Comparison of ENCODE assay signal across 30 cellular contexts in the genomic region with DNA sequence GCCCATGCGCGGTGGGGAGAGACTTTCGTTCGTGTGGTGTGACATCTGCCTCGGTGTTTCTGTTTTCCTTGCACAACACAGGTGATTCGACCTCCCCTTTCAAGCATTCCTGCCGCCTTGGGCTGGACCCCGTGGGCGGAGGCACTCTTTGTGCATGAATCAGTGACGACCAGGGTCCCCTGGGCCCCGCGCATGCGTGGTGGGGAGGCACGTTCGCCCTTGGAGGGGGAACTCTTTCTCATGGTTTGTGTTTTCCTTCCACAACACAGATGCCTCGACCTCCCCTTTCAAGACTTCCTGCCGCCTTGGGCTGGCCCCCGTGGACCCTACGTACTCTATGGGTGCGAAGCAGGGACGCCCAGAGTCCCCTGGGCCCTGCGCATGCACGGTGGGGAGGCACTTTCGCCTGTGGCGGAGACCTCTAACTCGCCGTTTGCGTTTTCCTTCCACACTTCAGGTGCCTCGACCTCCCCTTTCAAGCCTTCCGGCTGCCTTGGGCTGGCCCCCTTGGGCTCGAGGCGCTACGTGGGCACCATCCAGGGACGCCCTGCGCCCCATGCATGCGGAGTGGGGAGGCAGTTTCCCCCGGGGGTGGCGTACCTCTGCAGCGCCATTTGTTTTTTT.
DNase-seq lines count a peak whose midpoint lies in the region; ATAC-seq and TF ChIP-seq lines count a peak whose summit lies in the region.
"Had no signal": no experiment of that assay in that cellular context is flagged by ENCODE, and none has a peak within 500 bp of the region (broad histone marks: within the 10 kb centered on the region; RNA-seq: fewer than 3 reads in every experiment).

No MANE protein-coding gene starts in this region.

- no peak overlapping the region for H3K9ac ChIP-seq in neuronal stem cell (ENCODE audit: low read depth, low read length, poor library complexity)

- H4K8ac ChIP-seq in neuronal stem cell (ENCODE audit: low read depth, low read length) = no peak overlapping the region

- no peak for ATAC-seq in aorta (ENCODE audit: low FRiP score)
- ATAC-seq: activated T-cell treated with anti-CD3 and anti-CD28 coated beads, Interleukin-2, amount 50 U/mL, for 72 hours; lower lobe of right lung; naive thymus-derived CD8-positive, alpha-beta T cell; T-cell had no signal

- TF ChIP-seq CTCF in PC-9 (conservative IDR thresholded peaks at IDR 0.05) = no peak
- no peak for TF ChIP-seq CTCF in GM13977 (IDR thresholded peaks at IDR 0.05; ENCODE audit: extremely low read depth, insufficient read depth, missing control alignments)

- peak overlapping the region; percentile 55 for H3K23ac ChIP-seq in neuronal stem cell (ENCODE audit: low read depth, low read length, poor library complexity)

- no peak overlapping the region for H2BK5ac ChIP-seq in neuronal stem cell (ENCODE audit: low read length)

- H3K4me2 ChIP-seq in PC-9 (peak overlapping the region; percentile 37), neuronal stem cell (ENCODE audit: insufficient read depth, low read length, poor library complexity, severe bottlenecking) (no peak overlapping the region)

- H3K27me3 ChIP-seq in PC-9 (ENCODE audit: insufficient read depth, low read depth) (peaks cover 100% of the 10 kb centered on the region), neuronal stem cell (ENCODE audit: control insufficient read depth in 3 of 3, insufficient read depth in 3 of 3, low read depth in 1 of 3, low read length in 3 of 3) (no peaks in the 10 kb centered on the region), aorta (ENCODE audit: control insufficient read depth in 1 of 2, insufficient read depth in 2 of 2, low read length in 1 of 2) (no peaks in the 10 kb centered on the region)

- BruUV-seq in PC-9 (replicated peaks; lab: Mats Ljungman, UMichigan) = no TSS peak

- H3K18ac ChIP-seq in neuronal stem cell (ENCODE audit: low read length) = no peak overlapping the region

- no peak overlapping the region for H2BK15ac ChIP-seq in neuronal stem cell (ENCODE audit: low read length)

- H3K4me3 ChIP-seq in PC-9 (no peak overlapping the region), neuronal stem cell (ENCODE audit: low read length in 2 of 2) (no peak overlapping the region), aorta (ENCODE audit: low read length in 2 of 2) (no peak overlapping the region)
- H3K4me3 ChIP-seq: coronary artery, lower lobe of right lung, prostate gland, sigmoid colon, tibial artery had no signal

- H2BK12ac ChIP-seq in neuronal stem cell (ENCODE audit: low read length) = no peak overlapping the region

- in situ Hi-C loops in GM13977 (cut with MboI; ENCODE audit: low pct_unique_long_range_greater_than_20kb, low sequenced_read_pairs, unreplicated experiment) = no loop called here

- no peaks in the 10 kb centered on the region for H3K4me1 ChIP-seq in PC-9 (replicated peaks; ENCODE audit: insufficient read depth)
- H3K4me1 ChIP-seq in neuronal stem cell (ENCODE audit: control insufficient read depth in 2 of 2, insufficient read depth in 1 of 2, low read depth in 1 of 2, low read length in 2 of 2) = no peaks in the 10 kb centered on the region
- H3K4me1 ChIP-seq in aorta (ENCODE audit: control insufficient read depth in 1 of 2, insufficient read depth in 2 of 2, low read length in 2 of 2) = no peaks in the 10 kb centered on the region
- H3K4me1 ChIP-seq: lower lobe of right lung, prostate gland, sigmoid colon, tibial artery had no signal

- POLR2A ChIA-PET in PC-9 (lab: Charles Lee; ENCODE audit: unreplicated experiment) = no interaction called here

- H2AFZ ChIP-seq in PC-9 (no peak overlapping the region), neuronal stem cell (ENCODE audit: low read length) (no peak overlapping the region)

- H3K9me3 ChIP-seq in PC-9 (ENCODE audit: insufficient read depth, low read depth) (no peaks in the 10 kb centered on the region), neuronal stem cell (replicated peaks in 1 of 2; ENCODE audit: control insufficient read depth in 2 of 2, insufficient read depth in 1 of 2, low read depth in 1 of 2, low read length in 2 of 2) (peaks cover 0 to 83% of the 10 kb centered on the region in 2 donors), aorta (ENCODE audit: control insufficient read depth, low read length) (no peaks in the 10 kb centered on the region)
- H3K9me3 ChIP-seq: prostate gland had no signal

- H2AK5ac ChIP-seq in neuronal stem cell (ENCODE audit: low read depth, low read length) = no peak overlapping the region

- H2BK120ac ChIP-seq in neuronal stem cell (ENCODE audit: low read depth, low read length) = no peak overlapping the region

- no peaks in the 10 kb centered on the region for H3K79me2 ChIP-seq in PC-9 (ENCODE audit: low read depth)

- CTCF ChIA-PET in PC-9 (lab: Charles Lee) = no interaction called here

- no peaks in the 10 kb centered on the region for H3F3A ChIP-seq in PC-9 (ENCODE audit: insufficient read depth, low read depth)

- H3K4ac ChIP-seq in neuronal stem cell (ENCODE audit: low read length) = no peak overlapping the region

- H3K14ac ChIP-seq in neuronal stem cell (ENCODE audit: low read length) = no peak overlapping the region

- H3K9me2 ChIP-seq in PC-9 (ENCODE audit: insufficient read depth) = no peaks in the 10 kb centered on the region

- H3K27ac ChIP-seq in PC-9 (no peak overlapping the region), neuronal stem cell (replicated peaks; ENCODE audit: low read length) (no peak overlapping the region), aorta (ENCODE audit: low read depth in 1 of 2, low read length in 2 of 2) (no peak overlapping the region)
- H3K27ac ChIP-seq: coronary artery, epithelial cell of prostate, HL-60, lower lobe of right lung, prostate gland, sigmoid colon, tibial artery had no signal

- H4K20me1 ChIP-seq in PC-9 (ENCODE audit: insufficient read depth) = no peaks in the 10 kb centered on the region

- WGBS in neuronal stem cell (ENCODE audit: extremely low coverage in 2 of 2, insufficient read length in 2 of 2, insufficient replicate concordance in 1 of 2), 2 donors = no CpG with 5 or more reads among the region's 39 CpGs
- WGBS in aorta, 2 donors = 52 to 60% methylated on average over 39 of the region's 39 CpGs

- intact Hi-C loops in PC-9 (cut with micrococcal nuclease; ENCODE audit: unreplicated experiment) = no loop called here
- intact Hi-C loops in aorta (cut with DNase I) = no loop called here

- H3K79me1 ChIP-seq in neuronal stem cell (ENCODE audit: low read depth, low read length) = no peaks in the 10 kb centered on the region

- DNase-seq in SHP77 (lab: John Stamatoyannopoulos, UW) = peak; percentile 9 to 23
- no peak for DNase-seq in SHP77 treated with DMSO at 0.1 percent for 48 hours (lab: John Stamatoyannopoulos, UW)
- DNase-seq in HuH-7.5 (ENCODE audit: low spot score) = peak; percentile 71
- peak in 1 of 2 experiments; percentile 40 for DNase-seq in PC-9
- DNase-seq in neuronal stem cell (ENCODE audit: low spot score) = no peak
- DNase-seq in aorta = no peak
- DNase-seq in stimulated activated CD8-positive, alpha-beta memory T cell treated with anti-CD3 and anti-CD28 coated beads, Interleukin-4, amount 100 ng/mL, for 48 hours = no peak
- no peak for DNase-seq in GM13977 (ENCODE audit: low spot score)
- DNase-seq: activated CD4-positive, alpha-beta T cell treated with anti-CD3 and anti-CD28 coated beads, Interleukin-2, amount 50 U/mL, for 4 hours; activated T-cell treated with anti-CD3 and anti-CD28 coated beads, Interleukin-2, amount 50 U/mL, for 72 hours; effector CD8-positive, alpha-beta T cell; H9; hippocampal formation; IMR-90; lower lobe of right lung; naive thymus-derived CD8-positive, alpha-beta T cell; NCI-H1105; NCI-H2081; NCI-H446; NK-92 treated with Interleukin-12 subunit alpha and Interleukin-12 subunit beta, amount 100 ng/mL, for 24 hours; nucleus accumbens; SIG-M5; sigmoid colon; stimulated activated CD4-positive, alpha-beta T cell treated with anti-CD3 and anti-CD28 coated beads, Interleukin-4, amount 100 ng/mL, for 24 hours; T-cell; tibial artery had no signal

- H4K91ac ChIP-seq in neuronal stem cell (ENCODE audit: low read depth, low read length, poor library complexity) = no peak overlapping the region

- H3K36me3 ChIP-seq in PC-9 (ENCODE audit: low read depth) (no peaks in the 10 kb centered on the region), neuronal stem cell (replicated peaks in 1 of 2; ENCODE audit: control insufficient read depth in 2 of 2, insufficient read depth in 2 of 2, low read length in 2 of 2) (no peaks in the 10 kb centered on the region), aorta (ENCODE audit: control insufficient read depth in 1 of 2, insufficient read depth in 2 of 2, low read length in 1 of 2) (no peaks in the 10 kb centered on the region)
- H3K36me3 ChIP-seq: lower lobe of right lung, prostate gland, sigmoid colon, tibial artery had no signal

Comparison
In these comparisons a context has a peak if more than half of its experiments do, and no peak if none do; other contexts are left out.
1. DNase-seq: peak in SHP77 (2 of 2) and HuH-7.5 (single experiment); none in SHP77 treated with DMSO at 0.1 percent for 48 hours (single experiment), neuronal stem cell (single experiment), aorta (0 of 2), stimulated activated CD8-positive, alpha-beta memory T cell treated with anti-CD3 and anti-CD28 coated beads, Interleukin-4, amount 100 ng/mL, for 48 hours (single experiment) and GM13977 (single experiment).